ENCODE assay signal across 16 cellular contexts in the genomic region with DNA sequence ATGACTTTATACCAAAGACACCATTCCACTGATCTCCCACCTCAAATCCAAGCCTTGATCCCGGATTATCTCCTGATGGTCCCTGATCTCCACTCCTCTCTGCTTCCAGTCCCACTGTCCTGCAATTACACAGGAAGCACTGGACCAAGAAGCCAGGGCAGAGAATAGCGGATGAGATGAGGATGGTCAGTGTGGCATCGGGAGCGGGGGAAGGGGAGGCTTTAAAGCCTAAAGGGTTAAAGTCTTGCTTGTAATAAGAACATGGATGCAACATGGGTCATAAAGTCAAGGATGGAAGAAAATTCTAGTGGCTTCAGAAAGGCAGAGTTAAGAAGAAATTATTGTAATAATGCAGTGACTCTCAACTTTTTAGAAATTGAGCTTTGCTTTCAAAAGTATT.
DNase-seq lines count a peak whose midpoint lies in the region; ATAC-seq and TF ChIP-seq lines count a peak whose summit lies in the region.
"Had no signal": no experiment of that assay in that cellular context is flagged by ENCODE, and none has a peak within 500 bp of the region (broad histone marks: within the 10 kb centered on the region; RNA-seq: fewer than 3 reads in every experiment).

No MANE protein-coding gene starts in this region.

- TF ChIP-seq CTCF in PC-3 (conservative IDR thresholded peaks at IDR 0.05; ENCODE audit: low read depth, low read length) (no peak), neural progenitor cell (IDR thresholded peaks at IDR 0.05) (no peak), WERI-Rb-1 (IDR thresholded peaks at IDR 0.05; ENCODE audit: low read depth, low read length) (no peak)

- H3K4me1 ChIP-seq in PC-3 (ENCODE audit: insufficient read depth, low read length) = peaks cover 16% of the 10 kb centered on the region
- H3K4me1 ChIP-seq in neural progenitor cell = peaks cover 17% of the 10 kb centered on the region
- H3K4me1 ChIP-seq: HAP-1 had no signal

- CTCF ChIA-PET in PC-3 (lab: Charles Lee) = interaction anchor here (0.6 kb wide), 1 partner anchor 401 kb away, joined by 3 read pairs; no protein-coding TSS in a partner anchor

- peaks cover 37% of the 10 kb centered on the region for H3K4me1 Mint-ChIP-seq in neural progenitor cell
- H3K4me1 Mint-ChIP-seq: CD4-positive, alpha-beta memory T cell had no signal

- H3K27me3 Mint-ChIP-seq in neural progenitor cell (ENCODE audit: insufficient read depth, low read depth) = peaks cover 10% of the 10 kb centered on the region

- POLR2A ChIA-PET in PC-3 (lab: Charles Lee; ENCODE audit: unreplicated experiment) = interaction anchor here (0.7 kb wide), 1 partner anchor 14 kb away, joined by 4 read pairs; no protein-coding TSS in a partner anchor

- peaks cover 2% of the 10 kb centered on the region for H3K9me3 Mint-ChIP-seq in neural progenitor cell
- H3K9me3 Mint-ChIP-seq: CD4-positive, alpha-beta memory T cell; GM23338 had no signal

- intact Hi-C loops in PC-3 (cut with micrococcal nuclease) = loop anchor here (5.0 to 10.0 kb wide), 2 partner anchors 221 to 364 kb away; partner anchors contain the start of gene DUSP10

- no peaks in the 10 kb centered on the region for H4K20me1 ChIP-seq in PC-3 (ENCODE audit: low read length)
- H4K20me1 ChIP-seq in neural progenitor cell (ENCODE audit: low read depth) = no peaks in the 10 kb centered on the region

- 0 out of 2 replicates have a peak, but pooled peaks cover 6% of the 10 kb centered on the region for H3K27me3 ChIP-seq in PC-3 (ENCODE audit: low read length)
- no peaks in the 10 kb centered on the region for H3K27me3 ChIP-seq in neural progenitor cell
- H3K27me3 ChIP-seq in WERI-Rb-1 (ENCODE audit: insufficient read depth, low read depth, severe bottlenecking) = no peaks in the 10 kb centered on the region

- ATAC-seq in PC-3 = no peak
- no peak for ATAC-seq in GM18858 (IDR thresholded peaks at IDR 0.05; ENCODE audit: unreplicated experiment)

- peak; percentile 50 for DNase-seq in DMS79 treated with DMSO at 0.1 percent for 48 hours (lab: John Stamatoyannopoulos, UW)
- no peak for DNase-seq in DMS79 (lab: John Stamatoyannopoulos, UW)
- no peak for DNase-seq in PC-3
- no peak for DNase-seq in neural progenitor cell (ENCODE audit: low spot score)
- DNase-seq in WERI-Rb-1 = no peak
- DNase-seq: 8988T; ACHN; AML-193; C1 segment of cervical spinal cord; CD4-positive, alpha-beta memory T cell; COR-L47; GF-D8 had no signal

- H2AFZ ChIP-seq in PC-3 (ENCODE audit: low read length) = no peak overlapping the region
- no peak overlapping the region for H2AFZ ChIP-seq in neural progenitor cell (replicated peaks)
- H2AFZ ChIP-seq: GM23338 had no signal

- H3K36me3 ChIP-seq in PC-3 (ENCODE audit: low read depth, low read length) (no peaks in the 10 kb centered on the region), neural progenitor cell (no peaks in the 10 kb centered on the region), WERI-Rb-1 (no peaks in the 10 kb centered on the region)
- H3K36me3 ChIP-seq: HAP-1 had no signal

- H3K79me2 ChIP-seq in PC-3 (ENCODE audit: low read length) (no peaks in the 10 kb centered on the region), neural progenitor cell (ENCODE audit: low read depth) (no peaks in the 10 kb centered on the region)

- no peaks in the 10 kb centered on the region for H3K36me3 Mint-ChIP-seq in neural progenitor cell
- H3K36me3 Mint-ChIP-seq: CD4-positive, alpha-beta memory T cell had no signal

- H3K4me2 ChIP-seq in PC-3 (ENCODE audit: low read length) (peak overlapping the region; percentile 5; the same call in 1 of the 2 replicates), neural progenitor cell (no peak overlapping the region)
- H3K4me2 ChIP-seq: A549, GM23338 had no signal

- BruUV-seq in PC-3 (replicated peaks; lab: Mats Ljungman, UMichigan) = no TSS peak

- H3F3A ChIP-seq in PC-3 (ENCODE audit: low read length, unreplicated experiment) (no peaks in the 10 kb centered on the region), neural progenitor cell (ENCODE audit: low read depth) (no peaks in the 10 kb centered on the region)

- no peak overlapping the region for H3K27ac ChIP-seq in PC-3 (ENCODE audit: low read length)
- H3K27ac ChIP-seq in neural progenitor cell = no peak overlapping the region
- H3K27ac ChIP-seq in WERI-Rb-1 = no peak overlapping the region
- H3K27ac ChIP-seq: A549 had no signal

- H3K9me3 ChIP-seq in PC-3 (ENCODE audit: low read length) (no peaks in the 10 kb centered on the region), neural progenitor cell (ENCODE audit: low read depth) (no peaks in the 10 kb centered on the region), WERI-Rb-1 (ENCODE audit: severe bottlenecking) (no peaks in the 10 kb centered on the region)
- H3K9me3 ChIP-seq: A549, HAP-1 had no signal

- no peak overlapping the region for H3K9ac ChIP-seq in PC-3 (ENCODE audit: low read length)
- H3K9ac ChIP-seq in neural progenitor cell = no peak overlapping the region

- peak overlapping the region; percentile 25 for H3K27ac Mint-ChIP-seq in neural progenitor cell
- H3K27ac Mint-ChIP-seq: CD4-positive, alpha-beta memory T cell; GM23338 had no signal

- H3K4me3 ChIP-seq in PC-3 (ENCODE audit: low read length) = no peak overlapping the region
- no peak overlapping the region for H3K4me3 ChIP-seq in neural progenitor cell
- H3K4me3 ChIP-seq in WERI-Rb-1 (ENCODE audit: low read depth, low read length) = no peak overlapping the region
- H3K4me3 ChIP-seq: A549, GM23338, HAP-1 had no signal

- H3K4me3 Mint-ChIP-seq in neural progenitor cell = peak overlapping the region; percentile 49
- H3K4me3 Mint-ChIP-seq: CD4-positive, alpha-beta memory T cell; GM23338 had no signal

- H3K9me2 ChIP-seq in PC-3 (replicated peaks; ENCODE audit: low read length) = no peaks in the 10 kb centered on the region
